9 cellular contexts compared by ENCODE assay signal in the genomic region with DNA sequence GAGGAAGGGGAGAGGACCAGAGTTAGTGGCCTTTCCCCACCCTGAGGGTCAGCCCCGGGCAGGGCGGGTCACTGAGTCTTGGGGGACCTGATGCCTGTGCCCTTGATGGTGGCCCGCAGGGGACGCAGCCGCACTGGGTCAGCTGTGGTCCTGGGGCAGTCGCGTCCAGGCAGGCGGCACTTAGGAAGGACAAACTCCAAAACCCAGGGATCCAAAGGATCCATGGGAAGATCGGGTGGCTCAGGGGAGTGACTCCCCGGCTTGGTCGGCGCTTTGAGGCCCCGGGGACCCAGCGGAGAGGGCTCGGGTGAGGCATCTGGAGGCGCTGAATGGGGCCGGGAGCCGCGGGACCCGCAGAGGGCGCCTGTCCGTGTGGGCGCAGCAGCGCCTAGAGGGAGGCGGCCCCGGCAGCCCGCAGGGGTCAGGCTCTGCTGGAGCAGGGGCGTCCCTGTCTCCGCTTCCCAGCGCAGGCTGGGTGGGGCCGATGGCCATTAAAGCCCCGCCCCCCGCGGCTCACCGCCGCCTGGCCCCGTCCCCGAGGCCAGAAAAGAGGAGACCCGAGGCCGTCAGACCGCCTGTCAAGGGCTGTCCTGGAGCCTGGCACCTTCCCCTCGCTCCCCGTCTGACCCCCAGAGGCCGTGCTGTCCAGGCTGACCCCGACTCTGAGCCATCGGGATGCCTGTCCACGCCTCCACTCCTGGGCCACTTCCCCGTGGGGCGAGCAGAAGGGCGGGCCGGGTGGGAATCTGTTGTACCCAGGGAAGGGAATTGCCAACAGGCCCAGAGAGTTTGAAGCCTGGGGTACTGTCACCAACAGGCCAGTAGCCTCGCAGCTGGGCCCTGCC. TPM values are rescaled to one million over a fixed set of nuclear protein-coding genes. Genes with fewer than 3 reads are reported as not detected.
DNase-seq lines count a peak whose midpoint lies in the region; ATAC-seq and TF ChIP-seq lines count a peak whose summit lies in the region.
"Had no signal": no experiment of that assay in that cellular context is flagged by ENCODE, and none has a peak within 500 bp of the region (broad histone marks: within the 10 kb centered on the region; RNA-seq: fewer than 3 reads in every experiment).

No MANE protein-coding gene starts in this region.

- H3K4me1 ChIP-seq in esophagus (ENCODE audit: control insufficient read depth in 2 of 2, insufficient read depth in 2 of 2, low read length in 1 of 2): peaks cover 0 to 4% of the 10 kb centered on the region in 2 donors

- ATAC-seq in naive B cell (ENCODE audit: low read depth in 2 of 2): peak; percentile 93 to 94
- ATAC-seq in HG03460 (IDR thresholded peaks at IDR 0.05; ENCODE audit: unreplicated experiment): no peak
- ATAC-seq in HG03159 (IDR thresholded peaks at IDR 0.05; ENCODE audit: unreplicated experiment): no peak

- H3K27me3 ChIP-seq in esophagus (ENCODE audit: control insufficient read depth in 1 of 2, insufficient read depth in 2 of 2, low read length in 2 of 2): no peaks in the 10 kb centered on the region

- peaks cover 0 to 1% (median 0%) of the 10 kb centered on the region in 7 donors for H3K9me3 Mint-ChIP-seq in naive B cell

- H3K4me1 Mint-ChIP-seq in naive B cell: peaks cover 0 to 5% (median 0%) of the 10 kb centered on the region in 3 donors

- 0 out of 3 replicates have a peak, but pooled peaks have one; percentile 12 for TF ChIP-seq CTCF in GM12872 (IDR thresholded peaks at IDR 0.05; ENCODE audit: insufficient read depth, low read depth, low read length)

- no peaks in the 10 kb centered on the region for H3K9me3 ChIP-seq in esophagus (ENCODE audit: control insufficient read depth in 2 of 2, insufficient read depth in 1 of 2, low read depth in 1 of 2, low read length in 1 of 2)

- H3K27me3 Mint-ChIP-seq in naive B cell: peaks cover 5 to 16% (median 10%) of the 10 kb centered on the region in 3 donors

- peak overlapping the region; percentile 34 to 37 for H3K27ac ChIP-seq in esophagus (ENCODE audit: low read depth in 2 of 2, low read length in 1 of 2)
- H3K27ac ChIP-seq: KMS-11 had no signal

- peak overlapping the region in 4 of 8 donors; percentile 29 to 62 (median 44) for H3K4me3 Mint-ChIP-seq in naive B cell

- no peaks in the 10 kb centered on the region for H3K36me3 ChIP-seq in esophagus (ENCODE audit: control insufficient read depth in 2 of 2, insufficient read depth in 2 of 2, low read length in 1 of 2)

- 13 to 17% methylated on average over 44 to 52 of the region's 52 CpGs for WGBS in esophagus, 2 donors

- no peaks in the 10 kb centered on the region for H3K36me3 Mint-ChIP-seq in naive B cell

- H3K27ac Mint-ChIP-seq in naive B cell: no peak overlapping the region

- peak overlapping the region; percentile 13 to 33 for H3K4me3 ChIP-seq in esophagus (ENCODE audit: low read depth in 1 of 2, low read length in 2 of 2)

- DNase-seq in T-helper 2 cell: peak in 3 of 5 experiments; percentile 8 to 27 (median 19)
- DNase-seq in naive B cell: peak; percentile 33
- peak; percentile 67 for DNase-seq in ureter (ENCODE audit: low spot score)
- no peak for DNase-seq in NCI-H2107 treated with DMSO at 0.1 percent for 48 hours (lab: John Stamatoyannopoulos, UW; ENCODE audit: unreplicated experiment)

RNA-seq across cellular contexts. Expression of a gene that starts 17.4 kb away (rescaled TPM):
- polyA plus RNA-seq in esophagus (under 1 TPM; 0.18 to 0.53 TPM), naive B cell (ENCODE audit: low read depth in 6 of 6) (under 1 TPM in 1 of 6 donors, not detected in 5; 0.36 TPM)
- total RNA-seq in ureter: 1.1 TPM

RNA-seq across cellular contexts. Expression of a gene that starts 18.8 kb away (rescaled TPM):
- polyA plus RNA-seq in esophagus (10 to 100 TPM; 30.7 to 31.6 TPM), naive B cell (ENCODE audit: low read depth in 6 of 6) (10 to 100 TPM; 56.7 to 76.4 (median 65.2) TPM)
- 33.9 TPM for total RNA-seq in ureter

RNA-seq across cellular contexts. Expression of a gene that starts 27.8 kb away (rescaled TPM):
- 10 to 100 TPM; 20.6 to 25.8 TPM for polyA plus RNA-seq in esophagus
- 10 to 100 TPM; 53.2 to 70.4 (median 59.7) TPM for polyA plus RNA-seq in naive B cell (ENCODE audit: low read depth in 6 of 6)
- total RNA-seq in ureter: 26.6 TPM

RNA-seq across cellular contexts. Expression of a gene that starts 40.0 kb away (rescaled TPM):
- polyA plus RNA-seq in esophagus (10 to 100 TPM in 1 of 2 donors, 1 to 10 TPM in 1; 9.2 to 24.9 TPM), naive B cell (ENCODE audit: low read depth in 6 of 6) (not detected)
- total RNA-seq in ureter: 11.9 TPM

RNA-seq across cellular contexts. Expression of a gene that starts 52.6 kb away (rescaled TPM):
- polyA plus RNA-seq in esophagus (10 to 100 TPM; 14.5 to 31.2 TPM), naive B cell (ENCODE audit: low read depth in 6 of 6) (1 to 10 TPM in 5 of 6 donors, not detected in 1; 2.7 to 7.6 (median 3.4) TPM)
- total RNA-seq in ureter: 98.3 TPM

Comparison
In these comparisons a context has a peak if more than half of its experiments do, and no peak if none do; other contexts are left out.
1. ATAC-seq: peak in naive B cell (2 of 2); none in HG03460 (single experiment) and HG03159 (single experiment).